16 cellular contexts compared by ENCODE assay signal in the genomic region with DNA sequence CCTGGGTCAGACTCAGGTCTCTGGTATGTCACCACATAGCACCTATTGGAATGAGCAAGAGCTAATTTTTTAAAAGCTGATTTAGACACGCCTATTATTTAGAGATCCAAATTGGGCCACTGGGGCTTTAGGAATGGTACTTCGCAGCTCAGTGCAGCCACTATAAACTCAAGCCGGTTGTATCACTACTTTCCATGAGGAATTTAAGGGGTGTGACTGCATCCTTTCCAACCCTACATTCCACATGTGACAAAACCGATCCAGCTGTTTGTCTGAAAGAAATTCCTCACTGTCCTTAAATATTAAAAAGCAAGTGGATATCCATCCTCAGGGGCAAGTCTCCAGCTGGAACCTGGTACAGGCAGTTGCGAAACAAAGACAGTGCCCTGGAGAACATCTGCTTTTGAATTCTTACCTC. TPM values are rescaled to one million over a fixed set of nuclear protein-coding genes. Genes with fewer than 3 reads are reported as not detected.
DNase-seq lines count a peak whose midpoint lies in the region; ATAC-seq and TF ChIP-seq lines count a peak whose summit lies in the region.
"Had no signal": no experiment of that assay in that cellular context is flagged by ENCODE, and none has a peak within 500 bp of the region (broad histone marks: within the 10 kb centered on the region; RNA-seq: fewer than 3 reads in every experiment).

No MANE protein-coding gene starts in this region.

- DNase-seq in EL, result peak; percentile 67
- DNase-seq in cardiac fibroblast (ENCODE audit: low read depth in 2 of 2), result peak; percentile 60 to 61
- DNase-seq in left ventricle myocardium superior, result no peak
- no peak for DNase-seq in nucleus accumbens (lab: John Stamatoyannopoulos, UW)
- DNase-seq in GM13976 (ENCODE audit: low spot score), result no peak
- no peak for DNase-seq in superior temporal gyrus (ENCODE audit: extremely low spot score)
- DNase-seq: activated effector memory CD4-positive, alpha-beta T cell treated with Interleukin-2 at 50 U/mL for 16 hours; DMS 273 treated with DMSO at 0.1 percent for 48 hours; left colon; MM.1S; NCI-H2081; NCI-H82; SHP77 treated with DMSO at 0.1 percent for 48 hours had no signal

- intact Hi-C loops in left ventricle myocardium superior (cut with micrococcal nuclease), result no loop called here

- ATAC-seq in left ventricle myocardium superior, result peak; percentile 83
- ATAC-seq in HG03342 (IDR thresholded peaks at IDR 0.05; ENCODE audit: unreplicated experiment), result no peak
- ATAC-seq: left colon had no signal

- H3K4me1 ChIP-seq in skeletal muscle satellite cell (ENCODE audit: control insufficient read depth, insufficient read depth, low read length), result peaks cover 74% of the 10 kb centered on the region

- peak overlapping the region; percentile 98 for H3K9ac ChIP-seq in skeletal muscle satellite cell (ENCODE audit: low read depth, low read length)

- H3K27me3 ChIP-seq in skeletal muscle satellite cell (ENCODE audit: control insufficient read depth, insufficient read depth, low read length), result no peaks in the 10 kb centered on the region

- no peaks in the 10 kb centered on the region for H3K9me3 ChIP-seq in skeletal muscle satellite cell (replicated peaks; ENCODE audit: low read length)

- H3K4me2 ChIP-seq in skeletal muscle satellite cell (ENCODE audit: low read length), result peak overlapping the region; percentile 57

- TF ChIP-seq CTCF in cardiac fibroblast (IDR thresholded peaks at IDR 0.05; ENCODE audit: low read depth, low read length) (no peak), GM13976 (IDR thresholded peaks at IDR 0.05; ENCODE audit: borderline replicate concordance, control extremely low read depth, extremely low read depth, insufficient read depth, missing control alignments) (no peak)

- peaks cover 48% of the 10 kb centered on the region for H3K36me3 ChIP-seq in skeletal muscle satellite cell (ENCODE audit: insufficient read depth, low read length)

- H3K4me3 ChIP-seq in cardiac fibroblast (replicated peaks in 1 of 2; ENCODE audit: low read depth in 2 of 2, low read length in 2 of 2) (no peak overlapping the region), skeletal muscle satellite cell (ENCODE audit: low read length) (peak overlapping the region; percentile 48)
- H3K4me3 ChIP-seq: skin epidermis had no signal

- in situ Hi-C loops in GM13976 (cut with MboI; ENCODE audit: low sequenced_read_pairs, unreplicated experiment), result no loop called here

RNA-seq across cellular contexts. Expression of a gene that starts 12.8 kb away (rescaled TPM):
- total RNA-seq in left ventricle myocardium superior, result 3.6 TPM
- total RNA-seq in skeletal muscle satellite cell (2012; rRNA removed), result 59.0 and 59.3 TPM in 2 replicates

Comparison
In these comparisons a context has a peak if more than half of its experiments do, and no peak if none do; other contexts are left out.
1. DNase-seq: peak in EL (single experiment) and cardiac fibroblast (2 of 2); none in left ventricle myocardium superior (single experiment), nucleus accumbens (0 of 56), GM13976 (single experiment) and superior temporal gyrus (single experiment).